In the genomic region with DNA sequence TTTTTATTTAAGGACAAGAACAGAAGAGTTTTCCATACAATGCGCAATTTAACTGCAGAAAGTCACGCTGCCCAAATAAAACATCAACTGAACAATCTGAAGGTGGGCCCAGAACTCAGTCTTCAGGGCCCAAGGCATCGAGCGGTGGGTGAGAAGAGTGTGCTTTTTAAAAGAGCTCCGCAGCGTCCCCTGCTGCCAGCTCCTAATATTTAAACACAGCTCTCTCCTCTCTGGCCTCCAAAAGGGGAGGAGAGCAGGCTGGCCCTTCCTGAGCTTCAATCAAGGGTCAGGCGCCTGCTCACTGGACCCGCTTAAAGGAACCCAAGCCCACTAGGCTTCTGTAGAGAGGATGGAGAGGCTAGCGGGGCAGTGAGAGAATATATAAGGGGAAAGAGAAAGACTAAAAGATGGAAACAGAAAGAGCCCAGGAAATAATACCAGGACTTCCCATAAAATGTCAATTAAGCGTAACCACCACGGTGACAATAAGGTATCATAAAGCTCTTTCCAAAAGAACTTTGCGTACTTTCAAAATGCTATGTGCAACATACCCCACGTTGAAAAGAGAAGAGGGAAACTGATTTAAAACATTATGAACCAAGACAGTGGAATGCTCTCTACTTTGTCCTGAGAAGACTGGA, we compare ENCODE assay signal across 1 cellular context.
A peak's percentile ranks its signal among the peaks of the same experiment; 100 is the strongest.
TF ChIP-seq lines count a peak whose summit lies in the region.

No MANE protein-coding gene starts in this region.

TF ChIP-seq in HepG2, 621 proteins besides CTCF, POLR2A, EP300 and RAD21 (continued from another document and continues in another):
- TF ChIP-seq TFE3 (CRISPR knock-in tag; IDR thresholded peaks at IDR 0.05) = no peak
- TF ChIP-seq KDM5A (IDR thresholded peaks at IDR 0.05; ENCODE audit: borderline replicate concordance, low read length) = no peak
- TF ChIP-seq ZNF574 (CRISPR knock-in tag; IDR thresholded peaks at IDR 0.05) = peak; percentile 52; the same call in 1 of the 2 replicates
- TF ChIP-seq SALL1 (CRISPR knock-in tag; IDR thresholded peaks at IDR 0.05) = 0 out of 2 replicates have a peak, but pooled peaks have one; percentile 25
- TF ChIP-seq ZBTB7B (CRISPR knock-in tag; IDR thresholded peaks at IDR 0.05) = 0 out of 2 replicates have a peak, but pooled peaks have one; percentile 57
- TF ChIP-seq ZNF775 (CRISPR knock-in tag; IDR thresholded peaks at IDR 0.05; ENCODE audit: borderline replicate concordance) = no peak
- no peak for TF ChIP-seq POLR2AphosphoS5 (IDR thresholded peaks at IDR 0.05; ENCODE audit: low read depth, low read length)
- TF ChIP-seq PATZ1 (CRISPR knock-in tag; IDR thresholded peaks at IDR 0.05) = 0 out of 2 replicates have a peak, but pooled peaks have one; percentile 12
- peak; percentile 30; the same call in 1 of the 2 replicates for TF ChIP-seq IRF2 (CRISPR knock-in tag; IDR thresholded peaks at IDR 0.05)
- no peak for TF ChIP-seq MXD1 (CRISPR knock-in tag; IDR thresholded peaks at IDR 0.05)
- no peak for TF ChIP-seq HNRNPUL1 (IDR thresholded peaks at IDR 0.05; ENCODE audit: low read depth, low read length)
- TF ChIP-seq ZNF546 (CRISPR knock-in tag; conservative IDR thresholded peaks at IDR 0.05) = no peak
- 0 out of 2 replicates have a peak, but pooled peaks have one; percentile 14 for TF ChIP-seq ZFY (CRISPR knock-in tag; IDR thresholded peaks at IDR 0.05)
- no peak for TF ChIP-seq PRPF4 (IDR thresholded peaks at IDR 0.05; ENCODE audit: low read depth, low read length, poor library complexity, severe bottlenecking)
- TF ChIP-seq GATAD2A (CRISPR knock-in tag; IDR thresholded peaks at IDR 0.05) = peak; percentile 35; the same call in 1 of the 2 replicates
- TF ChIP-seq ZNF543 (CRISPR knock-in tag; IDR thresholded peaks at IDR 0.05) = no peak
- peak; percentile 29; the same call in 1 of the 2 replicates for TF ChIP-seq REPIN1 (CRISPR knock-in tag; IDR thresholded peaks at IDR 0.05; ENCODE audit: borderline replicate concordance, low read depth)
- TF ChIP-seq, protein P1, sequence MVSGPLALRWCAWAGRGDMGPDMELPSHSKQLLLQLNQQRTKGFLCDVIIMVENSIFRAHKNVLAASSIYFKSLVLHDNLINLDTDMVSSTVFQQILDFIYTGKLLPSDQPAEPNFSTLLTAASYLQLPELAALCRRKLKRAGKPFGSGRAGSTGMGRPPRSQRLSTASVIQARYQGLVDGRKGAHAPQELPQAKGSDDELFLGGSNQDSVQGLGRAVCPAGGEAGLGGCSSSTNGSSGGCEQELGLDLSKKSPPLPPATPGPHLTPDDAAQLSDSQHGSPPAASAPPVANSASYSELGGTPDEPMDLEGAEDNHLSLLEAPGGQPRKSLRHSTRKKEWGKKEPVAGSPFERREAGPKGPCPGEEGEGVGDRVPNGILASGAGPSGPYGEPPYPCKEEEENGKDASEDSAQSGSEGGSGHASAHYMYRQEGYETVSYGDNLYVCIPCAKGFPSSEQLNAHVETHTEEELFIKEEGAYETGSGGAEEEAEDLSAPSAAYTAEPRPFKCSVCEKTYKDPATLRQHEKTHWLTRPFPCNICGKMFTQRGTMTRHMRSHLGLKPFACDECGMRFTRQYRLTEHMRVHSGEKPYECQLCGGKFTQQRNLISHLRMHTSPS (CRISPR knock-in tag; IDR thresholded peaks at IDR 0.05; ENCODE audit: low read depth) = no peak
- no peak for TF ChIP-seq ZNF143 (CRISPR knock-in tag; IDR thresholded peaks at IDR 0.05)
- TF ChIP-seq KLF16 (CRISPR knock-in tag; IDR thresholded peaks at IDR 0.05) = peak in 1 of 2 experiments; percentile 23; a peak in 1 of 4 replicates
- peak; percentile 69 for TF ChIP-seq STAG1 (CRISPR knock-in tag; IDR thresholded peaks at IDR 0.05)
- TF ChIP-seq KLF13 (CRISPR knock-in tag; IDR thresholded peaks at IDR 0.05) = no peak
- TF ChIP-seq SP5 (CRISPR knock-in tag; IDR thresholded peaks at IDR 0.05; ENCODE audit: borderline replicate concordance, low read depth) = peak; percentile 19; the same call in 1 of the 2 replicates
- TF ChIP-seq ZNF572 (CRISPR knock-in tag; IDR thresholded peaks at IDR 0.05) = no peak
- no peak for TF ChIP-seq SMARCE1 (IDR thresholded peaks at IDR 0.05; ENCODE audit: borderline replicate concordance)
- TF ChIP-seq YY1 (IDR thresholded peaks at IDR 0.05; ENCODE audit: insufficient read depth, insufficient replicate concordance, low read depth, low read length) = peak; percentile 13
- peak; percentile 33 to 46; a peak in 2 of 4 replicates for TF ChIP-seq HMGXB4 (CRISPR knock-in tag; IDR thresholded peaks at IDR 0.05; ENCODE audit: borderline replicate concordance in 1 of 2, low read depth in 1 of 2)
- TF ChIP-seq, protein P2, sequence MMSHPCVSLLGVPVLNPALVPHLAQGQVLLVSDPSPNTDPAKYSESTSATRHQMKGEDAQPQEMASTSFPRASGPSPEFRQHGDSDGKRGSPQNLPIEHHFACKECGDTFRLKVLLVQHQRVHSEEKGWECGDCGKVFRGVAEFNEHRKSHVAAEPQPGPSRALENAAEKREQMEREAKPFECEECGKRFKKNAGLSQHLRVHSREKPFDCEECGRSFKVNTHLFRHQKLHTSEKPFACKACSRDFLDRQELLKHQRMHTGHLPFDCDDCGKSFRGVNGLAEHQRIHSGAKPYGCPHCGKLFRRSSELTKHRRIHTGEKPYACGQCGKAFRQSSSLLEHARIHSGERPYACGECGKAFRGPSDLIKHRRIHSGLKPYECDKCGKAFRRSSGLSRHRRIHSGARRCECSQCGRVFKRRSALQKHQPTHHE (CRISPR knock-in tag; IDR thresholded peaks at IDR 0.05; ENCODE audit: borderline replicate concordance) = no peak
- no peak for TF ChIP-seq ZNF343 (CRISPR knock-in tag; IDR thresholded peaks at IDR 0.05)
- TF ChIP-seq KAT8 (CRISPR knock-in tag; IDR thresholded peaks at IDR 0.05) = 0 out of 2 replicates have a peak, but pooled peaks have one; percentile 39
- TF ChIP-seq MIER3 (CRISPR knock-in tag; IDR thresholded peaks at IDR 0.05; ENCODE audit: borderline replicate concordance) = no peak
- peak; percentile 84 for TF ChIP-seq SMC3 (IDR thresholded peaks at IDR 0.05; ENCODE audit: low read length)
- no peak for TF ChIP-seq RAD51 (IDR thresholded peaks at IDR 0.05; ENCODE audit: borderline replicate concordance)
- no peak for TF ChIP-seq RFXAP (CRISPR knock-in tag; IDR thresholded peaks at IDR 0.05; ENCODE audit: borderline replicate concordance)
- TF ChIP-seq CHCHD3 (CRISPR knock-in tag; IDR thresholded peaks at IDR 0.05) = no peak
- TF ChIP-seq MTF2 (CRISPR knock-in tag; IDR thresholded peaks at IDR 0.05; ENCODE audit: borderline replicate concordance) = 0 out of 2 replicates have a peak, but pooled peaks have one; percentile 38
- no peak for TF ChIP-seq MAX (IDR thresholded peaks at IDR 0.05)
- TF ChIP-seq ZNF552 (CRISPR knock-in tag; IDR thresholded peaks at IDR 0.05; ENCODE audit: borderline replicate concordance) = no peak
- TF ChIP-seq ZNF10 (CRISPR knock-in tag; IDR thresholded peaks at IDR 0.05; ENCODE audit: borderline replicate concordance, low read depth) = no peak
- TF ChIP-seq ZNF747 (CRISPR knock-in tag; IDR thresholded peaks at IDR 0.05; ENCODE audit: borderline replicate concordance) = no peak
- peak; percentile 32; the same call in 1 of the 2 replicates for TF ChIP-seq ZFX (CRISPR knock-in tag; IDR thresholded peaks at IDR 0.05; ENCODE audit: low read depth)
- TF ChIP-seq KDM4B (CRISPR knock-in tag; IDR thresholded peaks at IDR 0.05) = no peak
- TF ChIP-seq GATAD1 (CRISPR knock-in tag; IDR thresholded peaks at IDR 0.05) = no peak
- TF ChIP-seq MED13 (CRISPR knock-in tag; IDR thresholded peaks at IDR 0.05) = no peak
- peak; percentile 35; the same call in 1 of the 2 replicates for TF ChIP-seq PPARG (CRISPR knock-in tag; conservative IDR thresholded peaks at IDR 0.05)
- peak; percentile 57; the same call in 1 of the 2 replicates for TF ChIP-seq UBTF (CRISPR knock-in tag; IDR thresholded peaks at IDR 0.05)
- TF ChIP-seq, protein P3, sequence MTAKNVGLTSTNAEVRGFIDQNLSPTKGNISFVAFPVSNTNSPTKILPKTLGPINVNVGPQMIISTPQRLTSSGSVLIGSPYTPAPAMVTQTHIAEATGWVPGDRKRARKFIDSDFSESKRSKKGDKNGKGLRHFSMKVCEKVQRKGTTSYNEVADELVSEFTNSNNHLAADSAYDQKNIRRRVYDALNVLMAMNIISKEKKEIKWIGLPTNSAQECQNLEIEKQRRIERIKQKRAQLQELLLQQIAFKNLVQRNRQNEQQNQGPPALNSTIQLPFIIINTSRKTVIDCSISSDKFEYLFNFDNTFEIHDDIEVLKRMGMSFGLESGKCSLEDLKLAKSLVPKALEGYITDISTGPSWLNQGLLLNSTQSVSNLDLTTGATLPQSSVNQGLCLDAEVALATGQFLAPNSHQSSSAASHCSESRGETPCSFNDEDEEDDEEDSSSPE (CRISPR knock-in tag; IDR thresholded peaks at IDR 0.05) = peak; percentile 12; the same call in 1 of the 2 replicates
